In the genomic region with DNA sequence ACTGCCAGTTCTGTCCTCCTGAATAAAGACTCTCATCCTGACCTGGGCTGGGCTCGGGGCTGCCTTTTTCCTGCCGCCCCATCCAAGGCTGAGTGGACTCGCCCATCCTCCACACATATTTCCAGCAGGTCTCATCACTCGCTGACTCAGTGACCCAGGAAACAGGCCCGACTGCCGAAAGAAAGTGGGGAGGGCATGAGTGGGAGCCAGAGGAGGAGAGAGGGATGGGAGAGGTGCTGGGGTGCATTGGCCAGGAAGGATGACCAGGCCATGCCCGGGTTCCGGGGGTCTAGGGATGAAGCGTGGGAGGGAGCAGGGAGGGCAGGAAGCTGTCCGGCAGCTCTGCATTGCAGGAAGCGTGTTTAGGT, we compare ENCODE assay signal across 13 cellular contexts.
A peak's percentile ranks its signal among the peaks of the same experiment; 100 is the strongest.
DNase-seq lines count a peak whose midpoint lies in the region; ATAC-seq and TF ChIP-seq lines count a peak whose summit lies in the region.
"Had no signal": no experiment of that assay in that cellular context is flagged by ENCODE, and none has a peak within 500 bp of the region (broad histone marks: within the 10 kb centered on the region; RNA-seq: fewer than 3 reads in every experiment).

No MANE protein-coding gene starts in this region.

- 87% methylated on average over 11 of the region's 11 CpGs for WGBS in hepatocyte (ENCODE audit: low lambda C conversion rate, missing lambda C conversion rate)

- ATAC-seq in HG03097 (IDR thresholded peaks at IDR 0.05; ENCODE audit: low FRiP score, unreplicated experiment): no peak
- ATAC-seq: stimulated activated memory B cell treated with anti-CD40 and anti-IgM and Interleukin-4, amounts not matched to agents 10 μg/mL and 1 μg/mL and 100 μg/mL, for 72 hours; T-cell had no signal

- H3K4me3 ChIP-seq in choroid plexus epithelial cell (ENCODE audit: low read depth, low read length) (no peak overlapping the region), hepatocyte (no peak overlapping the region)

- H3K27me3 ChIP-seq in hepatocyte: no peaks in the 10 kb centered on the region

- no peak overlapping the region for H2AFZ ChIP-seq in hepatocyte

- no peaks in the 10 kb centered on the region for H3K36me3 ChIP-seq in hepatocyte (replicated peaks; ENCODE audit: insufficient read depth, low read depth)

- H4K20me1 ChIP-seq in hepatocyte (ENCODE audit: insufficient read depth, poor library complexity, severe bottlenecking): no peaks in the 10 kb centered on the region

- H3K9me2 ChIP-seq in hepatocyte (replicated peaks; ENCODE audit: insufficient read depth): no peaks in the 10 kb centered on the region

- no peaks in the 10 kb centered on the region for H3K4me1 ChIP-seq in hepatocyte (ENCODE audit: insufficient read depth)

- no peak overlapping the region for H3K27ac ChIP-seq in hepatocyte
- H3K27ac ChIP-seq: HL-60 had no signal

- H3K4me2 ChIP-seq in hepatocyte: no peak overlapping the region

- DNase-seq in EL (peak; percentile 89), NCI-H226 (peak; percentile 77), choroid plexus epithelial cell (ENCODE audit: low read depth) (peak; percentile 54), renal cortical epithelial cell (ENCODE audit: low read depth) (peak; percentile 46), activated gamma-delta T cell (lab: John Stamatoyannopoulos, UW) (no peak), NCI-H146 (lab: John Stamatoyannopoulos, UW) (no peak), hepatocyte (ENCODE audit: low spot score) (no peak)
- DNase-seq: activated CD4-positive, CD25-positive, alpha-beta regulatory T cell; stimulated activated CD4-positive, alpha-beta T cell treated with anti-CD3 and anti-CD28 coated beads, Interleukin-4, amount 100 ng/mL, for 24 hours; T-cell had no signal

- no peak for TF ChIP-seq CTCF in choroid plexus epithelial cell (conservative IDR thresholded peaks at IDR 0.05; ENCODE audit: low read depth, low read length)
- no peak for TF ChIP-seq CTCF in hepatocyte (IDR thresholded peaks at IDR 0.05; ENCODE audit: poor library complexity)

- H3K79me2 ChIP-seq in hepatocyte: no peaks in the 10 kb centered on the region

- H3K9me3 ChIP-seq in hepatocyte (ENCODE audit: low read depth): no peaks in the 10 kb centered on the region

Comparison
In these comparisons a context has a peak if more than half of its experiments do, and no peak if none do; other contexts are left out.
1. DNase-seq: peak in EL (single experiment), NCI-H226 (single experiment), choroid plexus epithelial cell (single experiment) and renal cortical epithelial cell (single experiment); none in activated gamma-delta T cell (single experiment), NCI-H146 (single experiment) and hepatocyte (single experiment).